31 cellular contexts compared by ENCODE assay signal in genomic region chr1:22140681-22141080, GRCh38. TPM values are rescaled to one million over a fixed set of nuclear protein-coding genes. Genes with fewer than 3 reads are reported as not detected.
DNase-seq lines count a peak whose midpoint lies in the region; ATAC-seq and TF ChIP-seq lines count a peak whose summit lies in the region.
"Had no signal": no experiment of that assay in that cellular context is flagged by ENCODE, and none has a peak within 500 bp of the region (broad histone marks: within the 10 kb centered on the region; RNA-seq: fewer than 3 reads in every experiment).

No MANE protein-coding gene starts in this region.

- no peaks in the 10 kb centered on the region for H3K9me2 ChIP-seq in PC-3 (replicated peaks; ENCODE audit: low read length)
- no peaks in the 10 kb centered on the region for H3K9me2 ChIP-seq in neural cell (ENCODE audit: insufficient read depth, low read length)

- no peaks in the 10 kb centered on the region for H3K27me3 ChIP-seq in PC-3 (ENCODE audit: low read length)
- H3K27me3 ChIP-seq in neural cell (ENCODE audit: insufficient read depth, low read depth, low read length): peaks cover 23% of the 10 kb centered on the region
- H3K27me3 ChIP-seq: breast epithelium had no signal

- DNase-seq in DMS53 treated with DMSO at 0.1 percent for 48 hours (lab: John Stamatoyannopoulos, UW; ENCODE audit: unreplicated experiment) (peak; percentile 19), PC-3 (peak; percentile 36), cortex of kidney (lab: John Stamatoyannopoulos, UW) (no peak), NCI-H524 treated with DMSO at 0.1 percent for 48 hours (lab: John Stamatoyannopoulos, UW) (no peak)
- DNase-seq: activated CD4-positive, alpha-beta T cell treated with anti-CD3 and anti-CD28 coated beads for 4 hours; AML-193; CD4-positive, alpha-beta T cell; effector CD4-positive, alpha-beta T cell; EL; erythroblast; head of caudate nucleus; lower lobe of right lung; NCI-H1436; NCI-H2081 treated with DMSO at 0.1 percent for 48 hours; right cardiac atrium; RPMI8226; stimulated activated CD4-positive, alpha-beta T cell treated with anti-CD3 and anti-CD28 coated beads, Interleukin-1b, Interleukin-23, amount 100 ng/mL, for 48 hours; stimulated activated CD8-positive, alpha-beta memory T cell treated with anti-CD3 and anti-CD28 coated beads, Interleukin-4, amount 100 ng/mL, for 48 hours; WERI-Rb-1 had no signal

- H3K9ac ChIP-seq in PC-3 (ENCODE audit: low read length) (no peak overlapping the region), neural cell (ENCODE audit: low read length) (peak overlapping the region; percentile 76)

- H4K20me1 ChIP-seq in PC-3 (ENCODE audit: low read length) (no peaks in the 10 kb centered on the region), neural cell (ENCODE audit: insufficient read depth) (no peaks in the 10 kb centered on the region)

- H3F3A ChIP-seq in PC-3 (ENCODE audit: low read length, unreplicated experiment) (no peaks in the 10 kb centered on the region), neural cell (ENCODE audit: insufficient read depth, low read length, poor library complexity, severe bottlenecking) (no peaks in the 10 kb centered on the region)

- intact Hi-C loops in PC-3 (cut with micrococcal nuclease): no loop called here

- H3K4me3 ChIP-seq in PC-3 (ENCODE audit: low read length) (no peak overlapping the region), neural cell (ENCODE audit: low read length) (peak overlapping the region; percentile 79)
- H3K4me3 ChIP-seq: HAP-1, lower lobe of right lung, SJSA1, thoracic aorta had no signal

- H3K4me1 ChIP-seq in PC-3 (ENCODE audit: insufficient read depth, low read length): peaks cover 14% of the 10 kb centered on the region

- POLR2A ChIA-PET in PC-3 (lab: Charles Lee; ENCODE audit: unreplicated experiment): no interaction called here

- H3K79me2 ChIP-seq in PC-3 (ENCODE audit: low read length): no peaks in the 10 kb centered on the region
- H3K79me2 ChIP-seq in neural cell (replicated peaks; ENCODE audit: insufficient read depth, low read length): no peaks in the 10 kb centered on the region

- H2AFZ ChIP-seq in PC-3 (ENCODE audit: low read length) (no peak overlapping the region), neural cell (ENCODE audit: low read depth, low read length) (no peak overlapping the region)

- H3K36me3 ChIP-seq in PC-3 (ENCODE audit: low read depth, low read length) (no peaks in the 10 kb centered on the region), neural cell (ENCODE audit: insufficient read depth, low read length) (no peaks in the 10 kb centered on the region)
- H3K36me3 ChIP-seq: breast epithelium, HAP-1, lower lobe of right lung, SJSA1, thoracic aorta, WERI-Rb-1 had no signal

- H3K4me2 ChIP-seq in PC-3 (ENCODE audit: low read length) (no peak overlapping the region), neural cell (ENCODE audit: low read length) (no peak overlapping the region)

- no peak for TF ChIP-seq RAD21 in neural cell (conservative IDR thresholded peaks at IDR 0.05)

- H3K9me3 ChIP-seq in PC-3 (ENCODE audit: low read length) (no peaks in the 10 kb centered on the region), neural cell (ENCODE audit: low read length) (no peaks in the 10 kb centered on the region)
- H3K9me3 ChIP-seq: breast epithelium, HAP-1, lower lobe of right lung, SJSA1, thoracic aorta had no signal

- H3K27ac ChIP-seq in PC-3 (ENCODE audit: low read length) (no peak overlapping the region), neural cell (ENCODE audit: low read length) (peak overlapping the region; percentile 85)
- H3K27ac ChIP-seq: breast epithelium, lower lobe of right lung, SJSA1, thoracic aorta, WERI-Rb-1 had no signal

- CTCF ChIA-PET in PC-3 (lab: Charles Lee): no interaction called here

- BruUV-seq in PC-3 (replicated peaks; lab: Mats Ljungman, UMichigan): no TSS peak

- no peak for ATAC-seq in PC-3
- ATAC-seq in esophagus mucosa: peak; percentile 14
- no peak for ATAC-seq in HG02623 (IDR thresholded peaks at IDR 0.05; ENCODE audit: unreplicated experiment)
- ATAC-seq in HG02763 (IDR thresholded peaks at IDR 0.05; ENCODE audit: unreplicated experiment): no peak
- ATAC-seq: activated naive CD4-positive, alpha-beta T cell treated with anti-CD3 and anti-CD28 coated beads, Interleukin-2, amount 50 U/mL, for 72 hours; activated T-helper 17 cell treated with anti-CD3 and anti-CD28 coated beads, Interleukin-2, amount 50 U/mL, for 72 hours; lower lobe of right lung; right cardiac atrium had no signal

- TF ChIP-seq EP300 in neural cell (conservative IDR thresholded peaks at IDR 0.05; ENCODE audit: poor library complexity, severe bottlenecking): no peak

- TF ChIP-seq CTCF in PC-3 (conservative IDR thresholded peaks at IDR 0.05; ENCODE audit: low read depth, low read length) (no peak), neural cell (IDR thresholded peaks at IDR 0.05; ENCODE audit: poor library complexity, severe bottlenecking) (no peak)

TF ChIP-seq in neural cell, 6 proteins besides CTCF, POLR2A, EP300 and RAD21:
- TF ChIP-seq MXI1 (conservative IDR thresholded peaks at IDR 0.05; ENCODE audit: poor library complexity, severe bottlenecking) (no peak), TAF1 (IDR thresholded peaks at IDR 0.05; ENCODE audit: low read depth) (no peak), REST (IDR thresholded peaks at IDR 0.05; ENCODE audit: borderline replicate concordance) (no peak), SMC3 (conservative IDR thresholded peaks at IDR 0.05; ENCODE audit: poor library complexity) (no peak), EZH2 (IDR thresholded peaks at IDR 0.05; ENCODE audit: borderline replicate concordance, insufficient read depth, low read length, poor library complexity, severe bottlenecking) (no peak), POLR2AphosphoS5 (IDR thresholded peaks at IDR 0.05) (no peak)

RNA-seq across cellular contexts. Expression of gene WNT4, which starts 2.2 kb away (rescaled TPM):
- 0.51 and 1.4 TPM in 2 replicates for total RNA-seq in PC-3 (2014; rRNA removed)
- total RNA-seq in esophagus mucosa: 7.7 TPM
- 5.1 and 6.0 TPM in 2 replicates for polyA plus RNA-seq in neural cell
- 6.3 and 11.5 TPM in 2 replicates for polyA minus RNA-seq in neural cell
- total RNA-seq: A673; activated naive CD4-positive, alpha-beta T cell treated with anti-CD3 and anti-CD28 coated beads, Interleukin-2, amount 50 U/mL, for 72 hours; activated T-helper 17 cell treated with anti-CD3 and anti-CD28 coated beads, Interleukin-2, amount 50 U/mL, for 72 hours; CD4-positive, alpha-beta T cell; LHCN-M2; SJSA1; thoracic aorta had no signal

Comparison
In these comparisons a context has a peak if more than half of its experiments do, and no peak if none do; other contexts are left out.
1. DNase-seq: peak in DMS53 treated with DMSO at 0.1 percent for 48 hours (single experiment) and PC-3 (single experiment); none in cortex of kidney (single experiment) and NCI-H524 treated with DMSO at 0.1 percent for 48 hours (single experiment).